ENCODE assay signal across 28 cellular contexts in genomic region chr14:33642641-33643342, GRCh38.
DNase-seq lines count a peak whose midpoint lies in the region; ATAC-seq and TF ChIP-seq lines count a peak whose summit lies in the region.
"Had no signal": no experiment of that assay in that cellular context is flagged by ENCODE, and none has a peak within 500 bp of the region (broad histone marks: within the 10 kb centered on the region; RNA-seq: fewer than 3 reads in every experiment).

No MANE protein-coding gene starts in this region.

- no peaks in the 10 kb centered on the region for H3K4me1 Mint-ChIP-seq in activated CD4-positive, alpha-beta T cell treated with anti-CD3 and anti-CD28 coated beads for 36 hours
- H3K4me1 Mint-ChIP-seq: naive thymus-derived CD4-positive, alpha-beta T cell had no signal

- WGBS in mesenchymal stem cell, result 94% methylated on average over 3 of the region's 4 CpGs
- 36 to 52% (median 47%) methylated on average over 4 of the region's 4 CpGs for WGBS in psoas muscle, 3 donors

- TF ChIP-seq CTCF in astrocyte of the cerebellum (IDR thresholded peaks at IDR 0.05; ENCODE audit: low read depth, low read length, missing control alignments) (no peak), GM10248 (IDR thresholded peaks at IDR 0.05; ENCODE audit: control extremely low read depth, extremely low read depth, low read depth, missing control alignments) (no peak), psoas muscle (IDR thresholded peaks at IDR 0.05) (no peak)

- no peak overlapping the region for H4K91ac ChIP-seq in mesenchymal stem cell (ENCODE audit: low read length)

- H3K27ac Mint-ChIP-seq in activated CD4-positive, alpha-beta T cell treated with anti-CD3 and anti-CD28 coated beads for 36 hours, result no peak overlapping the region
- H3K27ac Mint-ChIP-seq: activated naive CD4-positive, alpha-beta T cell treated with anti-CD3 and anti-CD28 coated beads for 36 hours; CD8-positive, alpha-beta T cell; mesothelial cell of epicardium; naive thymus-derived CD4-positive, alpha-beta T cell; stimulated activated naive CD8-positive, alpha-beta T cell treated with anti-CD3 and anti-CD28 coated beads, Interleukin-15, Interleukin-2, amounts not matched to agents 100 ng/mL and 50 ng/mL, for 24 hours had no signal

- POLR2A ChIA-PET in HEK293T (lab: Yijun Ruan, JAX), result interaction anchor here (0.6 kb wide), 1 partner anchor 1013 kb away, joined by 3 read pairs; no protein-coding TSS in a partner anchor
- POLR2A ChIA-PET in GM10248 (lab: Yijun Ruan, JAX), result no interaction called here
- POLR2A ChIA-PET in activated CD4-positive, alpha-beta T cell treated with anti-CD3 and anti-CD28 coated beads for 36 hours (lab: Charles Lee), result no interaction called here

- H3K27ac ChIP-seq in mesenchymal stem cell (ENCODE audit: low read length, poor library complexity, severe bottlenecking), result no peak overlapping the region
- H3K27ac ChIP-seq in psoas muscle, result no peak overlapping the region
- H3K27ac ChIP-seq: 22Rv1, colonic mucosa, gastroesophageal sphincter, vagina had no signal

- in situ Hi-C loops in astrocyte of the cerebellum (cut with HindIII; ENCODE audit: low sequenced_read_pairs), result no loop called here

- H3K36me3 Mint-ChIP-seq in activated CD4-positive, alpha-beta T cell treated with anti-CD3 and anti-CD28 coated beads for 36 hours (ENCODE audit: low read depth), result no peaks in the 10 kb centered on the region
- H3K36me3 Mint-ChIP-seq: CD8-positive, alpha-beta T cell; mesothelial cell of epicardium; naive thymus-derived CD4-positive, alpha-beta T cell had no signal

- H2BK120ac ChIP-seq in mesenchymal stem cell (ENCODE audit: low read depth, low read length), result no peak overlapping the region

- H3K9ac ChIP-seq in mesenchymal stem cell (ENCODE audit: low read length), result peak overlapping the region; percentile 78

- H3K4me3 ChIP-seq in astrocyte of the cerebellum (ENCODE audit: low read depth, low read length), result no peak overlapping the region
- H3K4me3 ChIP-seq in mesenchymal stem cell (ENCODE audit: insufficient read depth in 1 of 2, low read depth in 1 of 2, low read length in 2 of 2), result no peak overlapping the region
- H3K4me3 ChIP-seq in psoas muscle, result no peak overlapping the region
- H3K4me3 ChIP-seq: colonic mucosa, gastroesophageal sphincter, vagina had no signal

- no peak overlapping the region for H2AK5ac ChIP-seq in mesenchymal stem cell (ENCODE audit: low read length, severe bottlenecking)

- no peaks in the 10 kb centered on the region for H3K4me1 ChIP-seq in mesenchymal stem cell (ENCODE audit: control insufficient read depth, insufficient read depth, low read depth, low read length)
- H3K4me1 ChIP-seq in psoas muscle, result no peaks in the 10 kb centered on the region
- H3K4me1 ChIP-seq: colonic mucosa, gastroesophageal sphincter, vagina had no signal

- no peaks in the 10 kb centered on the region for H3K9me3 ChIP-seq in mesenchymal stem cell (ENCODE audit: control insufficient read depth, low read length)
- H3K9me3 ChIP-seq in psoas muscle, result no peaks in the 10 kb centered on the region
- H3K9me3 ChIP-seq: colonic mucosa, gastroesophageal sphincter, vagina had no signal

- no peak for ATAC-seq in psoas muscle
- ATAC-seq in activated CD4-positive, alpha-beta T cell treated with anti-CD3 and anti-CD28 coated beads for 36 hours, result no peak
- ATAC-seq: CD8-positive, alpha-beta T cell; esophagus mucosa; gastroesophageal sphincter; left ventricle myocardium superior; naive thymus-derived CD4-positive, alpha-beta T cell had no signal

- H3K18ac ChIP-seq in mesenchymal stem cell (ENCODE audit: low read depth in 1 of 2, low read length in 2 of 2), result no peak overlapping the region

- no peak overlapping the region for H2AFZ ChIP-seq in mesenchymal stem cell (ENCODE audit: low read depth, low read length)

- H3K14ac ChIP-seq in mesenchymal stem cell (ENCODE audit: low read length in 2 of 2), result no peak overlapping the region

- CTCF ChIA-PET in HEK293T (lab: Yijun Ruan, JAX), result no interaction called here
- CTCF ChIA-PET in GM10248 (lab: Yijun Ruan, JAX), result interaction anchor here (0.9 kb wide), 1 partner anchor 40 kb away, joined by 4 read pairs; no protein-coding TSS in a partner anchor
- CTCF ChIA-PET in activated CD4-positive, alpha-beta T cell treated with anti-CD3 and anti-CD28 coated beads for 36 hours (lab: Charles Lee), result interaction anchor here (0.6 kb wide), 1 partner anchor 10 kb away, joined by 3 read pairs; no protein-coding TSS in a partner anchor

- intact Hi-C loops in psoas muscle (cut with DNase I), result no loop called here
- intact Hi-C loops in activated CD4-positive, alpha-beta T cell treated with anti-CD3 and anti-CD28 coated beads for 36 hours (cut with DNase I, micrococcal nuclease), result no loop called here

- DNase-seq in A172 (ENCODE audit: low spot score) (peak; percentile 9), HEK293T (ENCODE audit: extremely low spot score) (peak; percentile 15), astrocyte of the cerebellum (ENCODE audit: low read depth) (peak; percentile 44), mesenchymal stem cell (no peak), GM10248 (ENCODE audit: extremely low spot score) (no peak), NCI-H128 (lab: John Stamatoyannopoulos, UW; ENCODE audit: unreplicated experiment) (no peak), psoas muscle (no peak)
- no peak for DNase-seq in activated CD4-positive, alpha-beta T cell treated with anti-CD3 and anti-CD28 coated beads for 36 hours
- DNase-seq: activated CD4-positive, alpha-beta T cell treated with anti-CD3 and anti-CD28 coated beads, Interleukin-2, amount 50 U/mL, for 1 hour; activated naive CD4-positive, alpha-beta T cell treated with anti-CD3 and anti-CD28 coated beads for 36 hours; amniotic stem cell; CD8-positive, alpha-beta T cell; colonic mucosa; DMS 273 treated with DMSO at 0.1 percent for 48 hours; left ventricle myocardium superior; naive thymus-derived CD4-positive, alpha-beta T cell; NCI-H1105; NCI-H2029 treated with DMSO at 0.1 percent for 48 hours; NCI-H69; SHP77 treated with DMSO at 0.1 percent for 48 hours; small intestine; T1000 had no signal

- H3K36me3 ChIP-seq in mesenchymal stem cell (ENCODE audit: control insufficient read depth in 1 of 2, insufficient read depth in 2 of 2, low read depth in 1 of 2, low read length in 2 of 2) (no peaks in the 10 kb centered on the region), psoas muscle (ENCODE audit: insufficient read depth in 1 of 2, low read depth in 1 of 2) (no peaks in the 10 kb centered on the region)
- H3K36me3 ChIP-seq: colonic mucosa, gastroesophageal sphincter, vagina had no signal

- no peak overlapping the region for H4K8ac ChIP-seq in mesenchymal stem cell (ENCODE audit: low read length)

- no peak overlapping the region for H3K4me2 ChIP-seq in mesenchymal stem cell (ENCODE audit: low read length, poor library complexity, severe bottlenecking)

- H3K27me3 ChIP-seq in mesenchymal stem cell (ENCODE audit: control insufficient read depth in 1 of 2, insufficient read depth in 1 of 2, low read length in 2 of 2) (no peaks in the 10 kb centered on the region), psoas muscle (ENCODE audit: insufficient read depth in 3 of 3, low read length in 2 of 3) (no peaks in the 10 kb centered on the region)
- H3K27me3 ChIP-seq: colonic mucosa, gastroesophageal sphincter, vagina had no signal

- no peaks in the 10 kb centered on the region for H3K79me1 ChIP-seq in mesenchymal stem cell (replicated peaks; ENCODE audit: low read length, poor library complexity, severe bottlenecking)

- H2BK12ac ChIP-seq in mesenchymal stem cell (ENCODE audit: low read length in 2 of 2), result no peak overlapping the region

- no peaks in the 10 kb centered on the region for H3K9me3 Mint-ChIP-seq in activated CD4-positive, alpha-beta T cell treated with anti-CD3 and anti-CD28 coated beads for 36 hours (ENCODE audit: low read depth)
- H3K9me3 Mint-ChIP-seq: activated naive CD4-positive, alpha-beta T cell treated with anti-CD3 and anti-CD28 coated beads for 36 hours; CD8-positive, alpha-beta T cell; mesothelial cell of epicardium; stimulated activated naive CD8-positive, alpha-beta T cell treated with anti-CD3 and anti-CD28 coated beads, Interleukin-15, Interleukin-2, amounts not matched to agents 100 ng/mL and 50 ng/mL, for 24 hours had no signal

- no peak overlapping the region for H3K4me3 Mint-ChIP-seq in activated CD4-positive, alpha-beta T cell treated with anti-CD3 and anti-CD28 coated beads for 36 hours
- H3K4me3 Mint-ChIP-seq: activated naive CD4-positive, alpha-beta T cell treated with anti-CD3 and anti-CD28 coated beads for 36 hours; CD8-positive, alpha-beta T cell; mesothelial cell of epicardium; naive thymus-derived CD4-positive, alpha-beta T cell; stimulated activated naive CD8-positive, alpha-beta T cell treated with anti-CD3 and anti-CD28 coated beads, Interleukin-15, Interleukin-2, amounts not matched to agents 100 ng/mL and 50 ng/mL, for 24 hours had no signal

- peaks cover 2% of the 10 kb centered on the region for H3K27me3 Mint-ChIP-seq in activated CD4-positive, alpha-beta T cell treated with anti-CD3 and anti-CD28 coated beads for 36 hours

- H3K4ac ChIP-seq in mesenchymal stem cell (ENCODE audit: low read depth in 1 of 2, low read length in 2 of 2), result no peak overlapping the region

- no peak overlapping the region for H2BK5ac ChIP-seq in mesenchymal stem cell (ENCODE audit: low read depth, low read length, poor library complexity, severe bottlenecking)

- H2BK15ac ChIP-seq in mesenchymal stem cell (ENCODE audit: low read depth, poor library complexity, severe bottlenecking), result no peak overlapping the region

- no peak overlapping the region for H3K23ac ChIP-seq in mesenchymal stem cell (ENCODE audit: low read length in 2 of 2)

TF ChIP-seq in HEK293T, 16 proteins besides CTCF, POLR2A, EP300 and RAD21:
- TF ChIP-seq CTBP1 (IDR thresholded peaks at IDR 0.05; ENCODE audit: borderline replicate concordance) (0 out of 2 replicates have a peak, but pooled peaks have one; percentile 47), SUZ12 (IDR thresholded peaks at IDR 0.05) (no peak), ARNT (IDR thresholded peaks at IDR 0.05) (peak; percentile 82; the same call in 1 of the 2 replicates)
- TF ChIP-seq, protein P1, sequence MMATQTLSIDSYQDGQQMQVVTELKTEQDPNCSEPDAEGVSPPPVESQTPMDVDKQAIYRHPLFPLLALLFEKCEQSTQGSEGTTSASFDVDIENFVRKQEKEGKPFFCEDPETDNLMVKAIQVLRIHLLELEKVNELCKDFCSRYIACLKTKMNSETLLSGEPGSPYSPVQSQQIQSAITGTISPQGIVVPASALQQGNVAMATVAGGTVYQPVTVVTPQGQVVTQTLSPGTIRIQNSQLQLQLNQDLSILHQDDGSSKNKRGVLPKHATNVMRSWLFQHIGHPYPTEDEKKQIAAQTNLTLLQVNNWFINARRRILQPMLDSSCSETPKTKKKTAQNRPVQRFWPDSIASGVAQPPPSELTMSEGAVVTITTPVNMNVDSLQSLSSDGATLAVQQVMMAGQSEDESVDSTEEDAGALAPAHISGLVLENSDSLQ (IDR thresholded peaks at IDR 0.05), result peak; percentile 91

Comparison
In these comparisons a context has a peak if more than half of its experiments do, and no peak if none do; other contexts are left out.
1. DNase-seq: peak in A172 (single experiment), HEK293T (single experiment) and astrocyte of the cerebellum (single experiment); none in mesenchymal stem cell (single experiment), GM10248 (single experiment), NCI-H128 (single experiment), psoas muscle (0 of 2) and activated CD4-positive, alpha-beta T cell treated with anti-CD3 and anti-CD28 coated beads for 36 hours (single experiment).